In genomic region chr7:96320437-96320836, GRCh38 we compare ENCODE assay signal across 8 cellular contexts. TPM values are rescaled to one million over a fixed set of nuclear protein-coding genes. Genes with fewer than 3 reads are reported as not detected.
A peak's percentile ranks its signal among the peaks of the same experiment; 100 is the strongest.
DNase-seq lines count a peak whose midpoint lies in the region; ATAC-seq and TF ChIP-seq lines count a peak whose summit lies in the region.

No MANE protein-coding gene starts in this region.

- no peaks in the 10 kb centered on the region for H3K9me3 ChIP-seq in left lung
- no peaks in the 10 kb centered on the region for H3K9me3 ChIP-seq in uterus

- no peaks in the 10 kb centered on the region for H3K9me3 Mint-ChIP-seq in activated naive CD4-positive, alpha-beta T cell treated with anti-CD3 and anti-CD28 coated beads, Interleukin-2, amount 10 ng/mL, durations not matched to agents 7 days and 5 days
- H3K9me3 Mint-ChIP-seq in T-helper 2 cell treated with Interferon-gamma antibody and Interleukin-4, amounts not matched to agents 5 μg/mL and 100 μg/mL, for 36 hours = no peaks in the 10 kb centered on the region

- TF ChIP-seq POLR2A in uterus (IDR thresholded peaks at IDR 0.05) = no peak

- ATAC-seq in HG02981 (IDR thresholded peaks at IDR 0.05; ENCODE audit: unreplicated experiment) (peak; percentile 43), left lung (no peak), HG03571 (IDR thresholded peaks at IDR 0.05; ENCODE audit: unreplicated experiment) (no peak)

- H3K4me3 ChIP-seq in left lung = peak overlapping the region in 1 of 2 donors; percentile 99
- no peak overlapping the region for H3K4me3 ChIP-seq in uterus

- no peaks in the 10 kb centered on the region for H3K36me3 Mint-ChIP-seq in activated naive CD4-positive, alpha-beta T cell treated with anti-CD3 and anti-CD28 coated beads, Interleukin-2, amount 10 ng/mL, durations not matched to agents 7 days and 5 days
- H3K36me3 Mint-ChIP-seq in T-helper 2 cell treated with Interferon-gamma antibody and Interleukin-4, amounts not matched to agents 5 μg/mL and 100 μg/mL, for 36 hours (ENCODE audit: low read depth) = peaks cover 1% of the 10 kb centered on the region

- H3K4me1 ChIP-seq in left lung (peaks cover 4 to 36% of the 10 kb centered on the region in 2 donors), uterus (no peaks in the 10 kb centered on the region)

- H3K36me3 ChIP-seq in left lung (no peaks in the 10 kb centered on the region), uterus (no peaks in the 10 kb centered on the region)

- peaks cover 20% of the 10 kb centered on the region for H3K4me1 Mint-ChIP-seq in activated naive CD4-positive, alpha-beta T cell treated with anti-CD3 and anti-CD28 coated beads, Interleukin-2, amount 10 ng/mL, durations not matched to agents 7 days and 5 days
- H3K4me1 Mint-ChIP-seq in T-helper 2 cell treated with Interferon-gamma antibody and Interleukin-4, amounts not matched to agents 5 μg/mL and 100 μg/mL, for 36 hours (ENCODE audit: low read depth) = peaks cover 26% of the 10 kb centered on the region

- CTCF ChIA-PET in activated naive CD4-positive, alpha-beta T cell treated with anti-CD3 and anti-CD28 coated beads, Interleukin-2, amount 10 ng/mL, durations not matched to agents 7 days and 5 days (lab: Charles Lee) = no interaction called here

- peak overlapping the region; percentile 98 to 99 for H3K27ac ChIP-seq in left lung
- H3K27ac ChIP-seq in uterus = peak overlapping the region; percentile 93 to 97

- no peaks in the 10 kb centered on the region for H3K27me3 Mint-ChIP-seq in activated naive CD4-positive, alpha-beta T cell treated with anti-CD3 and anti-CD28 coated beads, Interleukin-2, amount 10 ng/mL, durations not matched to agents 7 days and 5 days
- H3K27me3 Mint-ChIP-seq in T-helper 2 cell treated with Interferon-gamma antibody and Interleukin-4, amounts not matched to agents 5 μg/mL and 100 μg/mL, for 36 hours (ENCODE audit: low read depth) = no peaks in the 10 kb centered on the region

- H3K27ac Mint-ChIP-seq in activated naive CD4-positive, alpha-beta T cell treated with anti-CD3 and anti-CD28 coated beads, Interleukin-2, amount 10 ng/mL, durations not matched to agents 7 days and 5 days = peak overlapping the region; percentile 86
- H3K27ac Mint-ChIP-seq in T-helper 2 cell treated with Interferon-gamma antibody and Interleukin-4, amounts not matched to agents 5 μg/mL and 100 μg/mL, for 36 hours = peak overlapping the region; percentile 93

- TF ChIP-seq CTCF in left lung (IDR thresholded peaks at IDR 0.05) (no peak), uterus (IDR thresholded peaks at IDR 0.05) (no peak)

- intact Hi-C loops in left lung (cut with DNase I) (no loop called here), uterus (cut with DNase I; ENCODE audit: low total_unique reads) (no loop called here)

- H3K27me3 ChIP-seq in left lung = no peaks in the 10 kb centered on the region
- H3K27me3 ChIP-seq in uterus = no peaks in the 10 kb centered on the region

- H3K4me3 Mint-ChIP-seq in activated naive CD4-positive, alpha-beta T cell treated with anti-CD3 and anti-CD28 coated beads, Interleukin-2, amount 10 ng/mL, durations not matched to agents 7 days and 5 days = peak overlapping the region; percentile 87
- H3K4me3 Mint-ChIP-seq in T-helper 2 cell treated with Interferon-gamma antibody and Interleukin-4, amounts not matched to agents 5 μg/mL and 100 μg/mL, for 36 hours = peak overlapping the region; percentile 96

- no peak for DNase-seq in activated naive CD4-positive, alpha-beta T cell treated with anti-CD3 and anti-CD28 coated beads, Interleukin-2, amount 10 ng/mL, durations not matched to agents 7 days and 5 days
- no peak for DNase-seq in activated naive CD4-positive, alpha-beta T cell treated with Interleukin-2 at 50 U/mL for 16 hours
- DNase-seq in T-helper 2 cell treated with Interferon-gamma antibody and Interleukin-4, amounts not matched to agents 5 μg/mL and 100 μg/mL, for 36 hours (ENCODE audit: low spot score) = peak; percentile 38
- DNase-seq in left lung (no peak), uterus (no peak), NCI-H2107 treated with DMSO at 0.1 percent for 48 hours (lab: John Stamatoyannopoulos, UW; ENCODE audit: unreplicated experiment) (no peak)

RNA-seq across cellular contexts. Expression of gene SLC25A13, which starts 1.5 kb away (rescaled TPM):
- total RNA-seq in left lung (10 to 100 TPM; 20.2 to 41.2 TPM), uterus (10 to 100 TPM in 3 of 4 donors, 1 to 10 TPM in 1; 2.3 to 53.0 (median 39.3) TPM)
